In the genomic region with DNA sequence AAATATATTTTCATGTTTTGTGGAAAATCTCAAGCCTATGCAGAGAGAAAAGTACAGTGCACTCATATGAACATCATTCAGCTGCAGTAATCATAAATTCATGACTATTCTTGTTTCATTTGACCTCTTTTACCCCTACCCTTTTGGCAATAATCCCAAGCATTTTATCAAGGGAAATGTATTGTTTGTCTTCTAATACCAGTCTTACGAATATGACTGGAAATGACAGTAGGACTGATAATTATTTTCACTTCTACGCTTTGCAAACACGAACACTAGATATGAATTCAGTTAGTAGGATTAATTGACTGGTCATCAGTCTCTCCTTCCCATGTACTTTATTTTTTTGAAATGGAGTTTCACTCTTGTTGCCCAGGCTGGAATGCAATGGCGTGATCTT, we compare ENCODE assay signal across 17 cellular contexts.
A peak's percentile ranks its signal among the peaks of the same experiment; 100 is the strongest.
DNase-seq lines count a peak whose midpoint lies in the region; ATAC-seq, FAIRE-seq and TF ChIP-seq lines count a peak whose summit lies in the region.
"Had no signal": no experiment of that assay in that cellular context is flagged by ENCODE, and none has a peak within 500 bp of the region (broad histone marks: within the 10 kb centered on the region; RNA-seq: fewer than 3 reads in every experiment).

No MANE protein-coding gene starts in this region.

- H3K4me1 ChIP-seq in IMR-90 (ENCODE audit: control insufficient read depth, insufficient read depth, low read length) (peaks cover 5% of the 10 kb centered on the region; the same call in 1 of the 2 replicates), pancreas (peaks cover 0 to 7% (median 6%) of the 10 kb centered on the region in 3 donors), stomach (peaks cover 0 to 44% (median 28%) of the 10 kb centered on the region in 4 donors), small intestine (ENCODE audit: control insufficient read depth in 2 of 2, insufficient read depth in 1 of 2, low read depth in 1 of 2, low read length in 1 of 2) (peaks cover 0 to 2% of the 10 kb centered on the region in 2 donors)
- H3K4me1 ChIP-seq: BLaER1, Caco-2 had no signal

- peaks cover 4% of the 10 kb centered on the region; the same call in 1 of the 2 replicates for H4K20me1 ChIP-seq in IMR-90 (ENCODE audit: insufficient read depth, low read length)

- DNase-seq in IMR-90 = no peak
- no peak for DNase-seq in left lobe of liver (ENCODE audit: low spot score)
- no peak for DNase-seq in pancreas
- DNase-seq in DMS153 (lab: John Stamatoyannopoulos, UW) = no peak
- no peak for DNase-seq in stomach
- DNase-seq in activated naive CD4-positive, alpha-beta T cell treated with Interleukin-2 at 50 U/mL for 16 hours = no peak
- DNase-seq in small intestine = no peak
- DNase-seq: 8988T; AML-193; Caco-2; CD8-positive, alpha-beta memory T cell; DMS53; GF-D8; H7 had no signal

- POLR2A ChIA-PET in IMR-90 (lab: Charles Lee; ENCODE audit: unreplicated experiment) = no interaction called here

- FAIRE-seq in pancreas (lab: Jason Lieb, UNC) (no peak), small intestine (lab: Jason Lieb, UNC) (no peak)

- no peak overlapping the region for H2BK20ac ChIP-seq in IMR-90 (ENCODE audit: low read depth, low read length)

- H3K56ac ChIP-seq in IMR-90 (ENCODE audit: extremely low read depth, insufficient read depth, low read length) = no peak overlapping the region

- peaks cover 10% of the 10 kb centered on the region for H3K9me1 ChIP-seq in IMR-90 (ENCODE audit: insufficient read depth, low read length)

- in situ Hi-C loops in IMR-90 (cut with MboI; ENCODE audit: low sequenced_read_pairs) = no loop called here

- no peak overlapping the region for H2BK120ac ChIP-seq in IMR-90 (ENCODE audit: low read depth, low read length)

- H3K36me3 ChIP-seq in IMR-90 (ENCODE audit: control insufficient read depth, insufficient read depth, low read length) (peaks cover 3% of the 10 kb centered on the region), pancreas (no peaks in the 10 kb centered on the region), stomach (peaks cover 0 to 19% (median 3%) of the 10 kb centered on the region in 4 donors), small intestine (ENCODE audit: control insufficient read depth in 2 of 2, insufficient read depth in 2 of 2, low read length in 2 of 2) (peaks cover 0 to 4% of the 10 kb centered on the region in 2 donors)

- BruUV-seq in IMR-90 (replicated peaks; lab: Mats Ljungman, UMichigan) = no TSS peak

- no peak overlapping the region for H3K4ac ChIP-seq in IMR-90 (ENCODE audit: low read depth, low read length)

- H4K5ac ChIP-seq in IMR-90 (ENCODE audit: low read depth, low read length) = no peak overlapping the region

- H3K14ac ChIP-seq in IMR-90 (replicated peaks; ENCODE audit: low read depth, low read length) = no peak overlapping the region

- no peak overlapping the region for H3K9ac ChIP-seq in IMR-90 (ENCODE audit: low read depth, low read length)
- H3K9ac ChIP-seq: BLaER1 had no signal

- H3K27me3 ChIP-seq in IMR-90 (ENCODE audit: control insufficient read depth, insufficient read depth, low read length) (no peaks in the 10 kb centered on the region), pancreas (no peaks in the 10 kb centered on the region), stomach (no peaks in the 10 kb centered on the region), small intestine (ENCODE audit: control insufficient read depth in 2 of 2, insufficient read depth in 2 of 2, low read length in 2 of 2) (no peaks in the 10 kb centered on the region)
- H3K27me3 ChIP-seq: BLaER1 had no signal

- no peak overlapping the region for H2AFZ ChIP-seq in IMR-90 (replicated peaks; ENCODE audit: low read length, poor library complexity)
- H2AFZ ChIP-seq: GM23338 had no signal

- no peak for TF ChIP-seq RAD21 in IMR-90 (IDR thresholded peaks at IDR 0.05; ENCODE audit: low read length)

- H2AK5ac ChIP-seq in IMR-90 (ENCODE audit: low read depth, low read length) = no peak overlapping the region

- H2BK5ac ChIP-seq in IMR-90 (ENCODE audit: low read depth, low read length, poor library complexity, severe bottlenecking) = peak overlapping the region; percentile 10

- intact Hi-C loops in IMR-90 (cut with micrococcal nuclease) = no loop called here
- intact Hi-C loops in pancreas (cut with DNase I) = no loop called here
- intact Hi-C loops in stomach (cut with DNase I; ENCODE audit: low total_unique reads) = no loop called here

- dilution Hi-C loops in IMR-90 (cut with HindIII; ENCODE audit: low sequenced_read_pairs, unreplicated experiment) = no loop called here

- no peak overlapping the region for H3K23ac ChIP-seq in IMR-90 (ENCODE audit: low read depth, low read length)

- no peak overlapping the region for H3K4me2 ChIP-seq in IMR-90 (ENCODE audit: low read depth, low read length)
- H3K4me2 ChIP-seq: BLaER1, GM23338 had no signal

- no peak overlapping the region for H4K91ac ChIP-seq in IMR-90 (ENCODE audit: insufficient read depth, low read depth, low read length)

- no peak for TF ChIP-seq EP300 in stomach (IDR thresholded peaks at IDR 0.05)

- H3K4me3 ChIP-seq in IMR-90 (ENCODE audit: insufficient read depth, low read depth, low read length) (no peak overlapping the region), pancreas (no peak overlapping the region), stomach (no peak overlapping the region), small intestine (ENCODE audit: low read depth in 1 of 2, low read length in 2 of 2) (no peak overlapping the region)
- H3K4me3 ChIP-seq: BLaER1, GM23338 had no signal

- no peak for TF ChIP-seq POLR2A in IMR-90 (IDR thresholded peaks at IDR 0.05; ENCODE audit: low read depth, low read length)
- no peak for TF ChIP-seq POLR2A in stomach (IDR thresholded peaks at IDR 0.05)

- no peak overlapping the region for H4K8ac ChIP-seq in IMR-90 (ENCODE audit: low read depth in 2 of 2, low read length in 2 of 2)

- no peak overlapping the region for H3K27ac ChIP-seq in IMR-90 (ENCODE audit: insufficient read depth, low read length)
- H3K27ac ChIP-seq in VCaP = peak overlapping the region; percentile 56
- H3K27ac ChIP-seq in pancreas = no peak overlapping the region
- H3K27ac ChIP-seq in stomach = no peak overlapping the region
- no peak overlapping the region for H3K27ac ChIP-seq in small intestine (ENCODE audit: low read depth in 1 of 2, low read length in 1 of 2)
- H3K27ac ChIP-seq: BLaER1 had no signal

- H2AK9ac ChIP-seq in IMR-90 (replicated peaks; ENCODE audit: low read depth, low read length, poor library complexity) = no peak overlapping the region

- ATAC-seq in IMR-90 (ENCODE audit: low read depth) (no peak; the same call in 1 of the 2 replicates), left lobe of liver (peak; percentile 35), pancreas (peak in 3 of 4 donors; percentile 36 to 66 (median 65))
- ATAC-seq: GM23338 had no signal

- TF ChIP-seq CTCF in IMR-90 (conservative IDR thresholded peaks at IDR 0.05; ENCODE audit: low read depth, low read length) (no peak), VCaP (conservative IDR thresholded peaks at IDR 0.05) (no peak), pancreas (IDR thresholded peaks at IDR 0.05) (no peak), stomach (IDR thresholded peaks at IDR 0.05) (no peak)

- H3K79me1 ChIP-seq in IMR-90 (ENCODE audit: low read depth in 1 of 2, low read length in 2 of 2) = peaks cover 16 to 44% of the 10 kb centered on the region in 2 experiments

- no peaks in the 10 kb centered on the region for H3K9me3 ChIP-seq in IMR-90 (ENCODE audit: control insufficient read depth, insufficient read depth, low read length)
- H3K9me3 ChIP-seq in pancreas = no peaks in the 10 kb centered on the region
- H3K9me3 ChIP-seq in stomach = no peaks in the 10 kb centered on the region
- no peaks in the 10 kb centered on the region for H3K9me3 ChIP-seq in small intestine (ENCODE audit: control insufficient read depth, low read depth)
- H3K9me3 ChIP-seq: BLaER1, Caco-2 had no signal

- WGBS in IMR-90 (ENCODE audit: extremely low coverage in 2 of 2, insufficient read length in 1 of 2), 2 experiments = no CpG with 5 or more reads among the region's 4 CpGs
- 33 to 39% methylated on average over 4 of the region's 4 CpGs for WGBS in pancreas, 2 donors
- 59 to 73% (median 67%) methylated on average over 4 of the region's 4 CpGs for WGBS in stomach, 5 donors
- WGBS in small intestine, 3 donors = 81 to 86% (median 85%) methylated on average over 4 of the region's 4 CpGs

- CTCF ChIA-PET in IMR-90 (lab: Yijun Ruan, JAX) = no interaction called here

- H2BK15ac ChIP-seq in IMR-90 (ENCODE audit: low read depth, low read length) = no peak overlapping the region

- H3K18ac ChIP-seq in IMR-90 (ENCODE audit: low read depth, low read length) = no peak overlapping the region

TF ChIP-seq in IMR-90, 13 proteins besides CTCF, POLR2A, EP300 and RAD21:
- no peak for TF ChIP-seq CEBPB (IDR thresholded peaks at IDR 0.05; ENCODE audit: low read depth, low read length)
- TF ChIP-seq, protein P1, sequence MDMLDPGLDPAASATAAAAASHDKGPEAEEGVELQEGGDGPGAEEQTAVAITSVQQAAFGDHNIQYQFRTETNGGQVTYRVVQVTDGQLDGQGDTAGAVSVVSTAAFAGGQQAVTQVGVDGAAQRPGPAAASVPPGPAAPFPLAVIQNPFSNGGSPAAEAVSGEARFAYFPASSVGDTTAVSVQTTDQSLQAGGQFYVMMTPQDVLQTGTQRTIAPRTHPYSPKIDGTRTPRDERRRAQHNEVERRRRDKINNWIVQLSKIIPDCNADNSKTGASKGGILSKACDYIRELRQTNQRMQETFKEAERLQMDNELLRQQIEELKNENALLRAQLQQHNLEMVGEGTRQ (IDR thresholded peaks at IDR 0.05; ENCODE audit: low read depth, low read length) = no peak
- no peak for TF ChIP-seq MAFK (IDR thresholded peaks at IDR 0.05; ENCODE audit: low read depth, low read length)
- TF ChIP-seq ELK1 (IDR thresholded peaks at IDR 0.05; ENCODE audit: borderline replicate concordance, low read depth, low read length) = no peak
- no peak for TF ChIP-seq FOS (IDR thresholded peaks at IDR 0.05; ENCODE audit: low read depth, low read length)
- no peak for TF ChIP-seq CHD1 (IDR thresholded peaks at IDR 0.05; ENCODE audit: low read depth, low read length)
